In genomic region chr18:35049111-35050003, GRCh38 we compare ENCODE assay signal across 9 cellular contexts. TPM values are rescaled to one million over a fixed set of nuclear protein-coding genes. Genes with fewer than 3 reads are reported as not detected.
A peak's percentile ranks its signal among the peaks of the same experiment; 100 is the strongest.
DNase-seq lines count a peak whose midpoint lies in the region; ATAC-seq and TF ChIP-seq lines count a peak whose summit lies in the region.
"Had no signal": no experiment of that assay in that cellular context is flagged by ENCODE, and none has a peak within 500 bp of the region (broad histone marks: within the 10 kb centered on the region; RNA-seq: fewer than 3 reads in every experiment).

No MANE protein-coding gene starts in this region.

- no peaks in the 10 kb centered on the region for H3K9me3 Mint-ChIP-seq in T-helper 2 cell treated with Interferon-gamma antibody and Interleukin-4, amounts not matched to agents 5 μg/mL and 100 μg/mL, for 36 hours
- H3K9me3 Mint-ChIP-seq in activated T-helper 2 cell treated with anti-CD3 and anti-CD28 coated beads, Interferon-gamma antibody, Interleukin-2, Interleukin-4, amounts not matched to agents 10 μg/mL and 5 μg/mL and 100 μg/mL, durations not matched to agents 14 hours and 24 hours and 36 hours: peaks cover 4% of the 10 kb centered on the region
- H3K9me3 Mint-ChIP-seq in progenitor cell of endocrine pancreas (ENCODE audit: low read depth) (peaks cover 4% of the 10 kb centered on the region), H9 (no peaks in the 10 kb centered on the region)

- DNase-seq in T-helper 2 cell treated with Interferon-gamma antibody and Interleukin-4, amounts not matched to agents 5 μg/mL and 100 μg/mL, for 36 hours (ENCODE audit: low spot score): no peak
- DNase-seq in T-helper 2 cell: no peak
- no peak for DNase-seq in activated T-helper 2 cell treated with anti-CD3 and anti-CD28 coated beads, Interferon-gamma antibody, Interleukin-2, Interleukin-4, amounts not matched to agents 10 μg/mL and 5 μg/mL and 100 μg/mL, durations not matched to agents 14 hours and 24 hours and 36 hours (ENCODE audit: low spot score)
- DNase-seq in progenitor cell of endocrine pancreas (ENCODE audit: low spot score, unreplicated experiment): no peak
- DNase-seq in H9: no peak
- DNase-seq in HUDEP-2 (lab: John Stamatoyannopoulos, UW; ENCODE audit: unreplicated experiment in 76 of 76): no peak
- DNase-seq: activated effector memory CD4-positive, alpha-beta T cell treated with Interleukin-2 at 50 U/mL for 16 hours had no signal

- WGBS in H9 (ENCODE audit: extremely low coverage, insufficient read length, low lambda C conversion rate): no CpG with 5 or more reads among the region's 8 CpGs

- H2BK12ac ChIP-seq in H9 (ENCODE audit: insufficient read length, low read depth, low read length): no peak overlapping the region

- no peaks in the 10 kb centered on the region for H3K27me3 ChIP-seq in H9 (ENCODE audit: insufficient read depth, low read length)

- H3K27ac Mint-ChIP-seq in T-helper 2 cell treated with Interferon-gamma antibody and Interleukin-4, amounts not matched to agents 5 μg/mL and 100 μg/mL, for 36 hours: peak overlapping the region; percentile 73
- peak overlapping the region; percentile 44 for H3K27ac Mint-ChIP-seq in activated T-helper 2 cell treated with anti-CD3 and anti-CD28 coated beads, Interferon-gamma antibody, Interleukin-2, Interleukin-4, amounts not matched to agents 10 μg/mL and 5 μg/mL and 100 μg/mL, durations not matched to agents 14 hours and 24 hours and 36 hours
- peak overlapping the region; percentile 7 for H3K27ac Mint-ChIP-seq in progenitor cell of endocrine pancreas
- no peak overlapping the region; a peak in 1 of 7 replicates for H3K27ac Mint-ChIP-seq in H9

- H4K5ac ChIP-seq in H9 (ENCODE audit: insufficient read length, low read depth, low read length): no peak overlapping the region

- H3K14ac ChIP-seq in H9 (ENCODE audit: insufficient read depth, low read length): no peak overlapping the region

- H3K27me3 Mint-ChIP-seq in T-helper 2 cell treated with Interferon-gamma antibody and Interleukin-4, amounts not matched to agents 5 μg/mL and 100 μg/mL, for 36 hours (ENCODE audit: low read depth): no peaks in the 10 kb centered on the region
- H3K27me3 Mint-ChIP-seq in activated T-helper 2 cell treated with anti-CD3 and anti-CD28 coated beads, Interferon-gamma antibody, Interleukin-2, Interleukin-4, amounts not matched to agents 10 μg/mL and 5 μg/mL and 100 μg/mL, durations not matched to agents 14 hours and 24 hours and 36 hours (ENCODE audit: low read depth): no peaks in the 10 kb centered on the region
- H3K27me3 Mint-ChIP-seq in progenitor cell of endocrine pancreas (no peaks in the 10 kb centered on the region), H9 (ENCODE audit: low read depth) (no peaks in the 10 kb centered on the region)

- H3K4me1 Mint-ChIP-seq in T-helper 2 cell treated with Interferon-gamma antibody and Interleukin-4, amounts not matched to agents 5 μg/mL and 100 μg/mL, for 36 hours (ENCODE audit: low read depth): peaks cover 52% of the 10 kb centered on the region
- peaks cover 61% of the 10 kb centered on the region for H3K4me1 Mint-ChIP-seq in activated T-helper 2 cell treated with anti-CD3 and anti-CD28 coated beads, Interferon-gamma antibody, Interleukin-2, Interleukin-4, amounts not matched to agents 10 μg/mL and 5 μg/mL and 100 μg/mL, durations not matched to agents 14 hours and 24 hours and 36 hours (ENCODE audit: low read depth)
- H3K4me1 Mint-ChIP-seq in progenitor cell of endocrine pancreas (ENCODE audit: low read depth): peaks cover 38% of the 10 kb centered on the region
- H3K4me1 Mint-ChIP-seq in H9: peaks cover 32 to 40% of the 10 kb centered on the region in 2 experiments

- H2BK15ac ChIP-seq in H9 (ENCODE audit: low read depth, low read length): no peak overlapping the region

- H4K91ac ChIP-seq in H9 (ENCODE audit: insufficient read length, low read depth, low read length): no peak overlapping the region

- no peak overlapping the region for H2BK120ac ChIP-seq in H9 (ENCODE audit: low read depth, low read length, poor library complexity, severe bottlenecking)

- no peaks in the 10 kb centered on the region for H4K20me1 ChIP-seq in H9 (ENCODE audit: control insufficient read depth, insufficient read depth, insufficient read length)

- H3K4ac ChIP-seq in H9 (ENCODE audit: low read depth, low read length): no peak overlapping the region

- no peak overlapping the region for H2AFZ ChIP-seq in H9 (ENCODE audit: low read length)

- ATAC-seq in HG03064 (IDR thresholded peaks at IDR 0.05; ENCODE audit: low read depth, unreplicated experiment): peak; percentile 16
- no peak for ATAC-seq in GM19324 (IDR thresholded peaks at IDR 0.05; ENCODE audit: low FRiP score, unreplicated experiment)

- H3K79me1 ChIP-seq in H9 (ENCODE audit: insufficient read depth, low read depth, low read length, poor library complexity, severe bottlenecking): peaks cover 3% of the 10 kb centered on the region

- no peak overlapping the region for H3K23ac ChIP-seq in H9 (ENCODE audit: insufficient read length, low read depth, low read length)

- peaks cover 5% of the 10 kb centered on the region for H3K36me3 Mint-ChIP-seq in T-helper 2 cell treated with Interferon-gamma antibody and Interleukin-4, amounts not matched to agents 5 μg/mL and 100 μg/mL, for 36 hours (ENCODE audit: low read depth)
- H3K36me3 Mint-ChIP-seq in activated T-helper 2 cell treated with anti-CD3 and anti-CD28 coated beads, Interferon-gamma antibody, Interleukin-2, Interleukin-4, amounts not matched to agents 10 μg/mL and 5 μg/mL and 100 μg/mL, durations not matched to agents 14 hours and 24 hours and 36 hours (ENCODE audit: low read depth): peaks cover 14% of the 10 kb centered on the region
- H3K36me3 Mint-ChIP-seq in progenitor cell of endocrine pancreas (ENCODE audit: insufficient read depth) (peaks cover 3% of the 10 kb centered on the region), H9 (ENCODE audit: insufficient read depth in 1 of 3, low read depth in 3 of 3) (peaks cover 4 to 5% (median 5%) of the 10 kb centered on the region in 3 experiments)

- H3K4me2 ChIP-seq in H9 (ENCODE audit: insufficient read depth, insufficient read length, low read length): no peak overlapping the region

- no peak overlapping the region for H2AK5ac ChIP-seq in H9 (ENCODE audit: insufficient read length, low read length)

- no peak overlapping the region for H3K18ac ChIP-seq in H9 (ENCODE audit: insufficient read length, low read depth, low read length)

- no peaks in the 10 kb centered on the region for H3K9me3 ChIP-seq in H9 (ENCODE audit: control insufficient read depth, low read depth, low read length)

- no peak overlapping the region for H3K9ac ChIP-seq in H9 (ENCODE audit: extremely low read depth, insufficient read length, low read length)

- H4K8ac ChIP-seq in H9 (replicated peaks; ENCODE audit: insufficient read length, low read depth, low read length): no peak overlapping the region

- no peaks in the 10 kb centered on the region for H3K23me2 ChIP-seq in H9 (ENCODE audit: insufficient read length, low read depth, low read length, poor library complexity, severe bottlenecking)

- H3T11ph ChIP-seq in H9 (ENCODE audit: low read length): no peak overlapping the region

- TF ChIP-seq CTCF in progenitor cell of endocrine pancreas (IDR thresholded peaks at IDR 0.05; ENCODE audit: unreplicated experiment) (no peak), H9 (conservative IDR thresholded peaks at IDR 0.05) (no peak)

- peak overlapping the region; percentile 62 for H3K4me3 Mint-ChIP-seq in T-helper 2 cell treated with Interferon-gamma antibody and Interleukin-4, amounts not matched to agents 5 μg/mL and 100 μg/mL, for 36 hours
- H3K4me3 Mint-ChIP-seq in activated T-helper 2 cell treated with anti-CD3 and anti-CD28 coated beads, Interferon-gamma antibody, Interleukin-2, Interleukin-4, amounts not matched to agents 10 μg/mL and 5 μg/mL and 100 μg/mL, durations not matched to agents 14 hours and 24 hours and 36 hours (ENCODE audit: low read depth): peak overlapping the region; percentile 51
- no peak overlapping the region for H3K4me3 Mint-ChIP-seq in progenitor cell of endocrine pancreas (ENCODE audit: low read depth)
- H3K4me3 Mint-ChIP-seq in H9: no peak overlapping the region

- intact Hi-C loops in activated T-helper 2 cell treated with anti-CD3 and anti-CD28 coated beads, Interferon-gamma antibody, Interleukin-2, Interleukin-4, amounts not matched to agents 10 μg/mL and 5 μg/mL and 100 μg/mL, durations not matched to agents 14 hours and 24 hours and 36 hours (cut with micrococcal nuclease): loop anchor here (10.0 kb wide), 1 partner anchor 1015 kb away; the partner anchor contains the start of gene RPRD1A

- H3K79me2 ChIP-seq in H9 (ENCODE audit: insufficient read depth, low read length): peaks cover 5% of the 10 kb centered on the region; the same call in 1 of the 2 replicates

- no peak overlapping the region for H2BK5ac ChIP-seq in H9 (ENCODE audit: insufficient read length, low read length)

- no peak overlapping the region for H2BK20ac ChIP-seq in H9 (ENCODE audit: low read depth, low read length, poor library complexity, severe bottlenecking)

- H3K27ac ChIP-seq in H9 (ENCODE audit: insufficient read length, low read depth, low read length): no peak overlapping the region

- no peak overlapping the region for H3K56ac ChIP-seq in H9 (ENCODE audit: insufficient read length, low read depth, low read length)

- peaks cover 6% of the 10 kb centered on the region for H3K4me1 ChIP-seq in H9 (ENCODE audit: insufficient read depth, low read length)

RNA-seq across cellular contexts. Expression of gene MAPRE2, which starts 8.1 kb away (rescaled TPM):
- total RNA-seq in activated T-helper 2 cell treated with anti-CD3 and anti-CD28 coated beads, Interferon-gamma antibody, Interleukin-2, Interleukin-4, amounts not matched to agents 10 μg/mL and 5 μg/mL and 100 μg/mL, durations not matched to agents 14 hours and 24 hours and 36 hours: 42.7 and 44.6 TPM in 2 replicates
- total RNA-seq in progenitor cell of endocrine pancreas (47.9 and 51.8 TPM in 2 replicates), H9 (2021) (27.0 and 29.4 TPM in 2 replicates)

Comparison
In these comparisons a context has a peak if more than half of its experiments do, and no peak if none do; other contexts are left out.
1. H3K27ac Mint-ChIP-seq: peak in T-helper 2 cell treated with Interferon-gamma antibody and Interleukin-4, amounts not matched to agents 5 μg/mL and 100 μg/mL, for 36 hours (single experiment), activated T-helper 2 cell treated with anti-CD3 and anti-CD28 coated beads, Interferon-gamma antibody, Interleukin-2, Interleukin-4, amounts not matched to agents 10 μg/mL and 5 μg/mL and 100 μg/mL, durations not matched to agents 14 hours and 24 hours and 36 hours (single experiment) and progenitor cell of endocrine pancreas (single experiment); none in H9 (0 of 3).
2. H3K4me3 Mint-ChIP-seq: peak in T-helper 2 cell treated with Interferon-gamma antibody and Interleukin-4, amounts not matched to agents 5 μg/mL and 100 μg/mL, for 36 hours (single experiment) and activated T-helper 2 cell treated with anti-CD3 and anti-CD28 coated beads, Interferon-gamma antibody, Interleukin-2, Interleukin-4, amounts not matched to agents 10 μg/mL and 5 μg/mL and 100 μg/mL, durations not matched to agents 14 hours and 24 hours and 36 hours (single experiment); none in progenitor cell of endocrine pancreas (single experiment) and H9 (0 of 2).